In the genomic region with DNA sequence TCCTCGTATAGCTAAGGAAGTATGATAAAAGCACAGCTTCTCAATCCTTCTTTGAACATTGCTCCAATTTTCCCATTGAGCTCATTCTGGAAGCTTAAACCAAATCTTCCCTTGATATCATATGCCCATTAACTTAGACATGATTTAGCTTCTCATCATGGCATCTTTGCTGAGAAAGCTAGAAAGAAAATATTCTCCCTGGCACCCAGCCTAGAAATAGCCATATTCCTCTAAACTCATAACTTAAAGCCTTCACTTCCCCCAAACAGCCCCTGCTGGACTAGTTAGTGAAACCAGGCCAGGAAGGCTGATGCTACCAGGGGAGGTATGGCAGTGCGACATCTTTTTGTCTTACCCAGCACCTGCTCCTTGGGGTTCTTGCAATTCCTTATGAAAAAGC, we compare ENCODE assay signal across 4 cellular contexts.
TF ChIP-seq lines count a peak whose summit lies in the region.

No MANE protein-coding gene starts in this region.

TF ChIP-seq in SK-N-SH, 30 proteins besides CTCF, POLR2A, EP300 and RAD21:
- TF ChIP-seq, protein P1, sequence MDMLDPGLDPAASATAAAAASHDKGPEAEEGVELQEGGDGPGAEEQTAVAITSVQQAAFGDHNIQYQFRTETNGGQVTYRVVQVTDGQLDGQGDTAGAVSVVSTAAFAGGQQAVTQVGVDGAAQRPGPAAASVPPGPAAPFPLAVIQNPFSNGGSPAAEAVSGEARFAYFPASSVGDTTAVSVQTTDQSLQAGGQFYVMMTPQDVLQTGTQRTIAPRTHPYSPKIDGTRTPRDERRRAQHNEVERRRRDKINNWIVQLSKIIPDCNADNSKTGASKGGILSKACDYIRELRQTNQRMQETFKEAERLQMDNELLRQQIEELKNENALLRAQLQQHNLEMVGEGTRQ (IDR thresholded peaks at IDR 0.05; ENCODE audit: borderline replicate concordance, low read depth, low read length), result no peak
- no peak for TF ChIP-seq CHD2 (IDR thresholded peaks at IDR 0.05; ENCODE audit: low read length, partially characterized antibody)
- no peak for TF ChIP-seq FOXM1 (IDR thresholded peaks at IDR 0.05; ENCODE audit: low read depth)
- TF ChIP-seq NFIC (IDR thresholded peaks at IDR 0.05; ENCODE audit: borderline replicate concordance), result peak; percentile 35; the same call in 1 of the 2 replicates
- no peak for TF ChIP-seq JUND (IDR thresholded peaks at IDR 0.05)

TF ChIP-seq in SK-N-SH treated with all-trans-retinoic acid at 6 μM for 48 hours, 23 proteins besides CTCF, POLR2A, EP300 and RAD21:
- no peak for TF ChIP-seq TOX (CRISPR knock-in tag; IDR thresholded peaks at IDR 0.05; ENCODE audit: borderline replicate concordance)
- no peak for TF ChIP-seq ZC3H10 (CRISPR knock-in tag; IDR thresholded peaks at IDR 0.05)
- TF ChIP-seq, protein P2, sequence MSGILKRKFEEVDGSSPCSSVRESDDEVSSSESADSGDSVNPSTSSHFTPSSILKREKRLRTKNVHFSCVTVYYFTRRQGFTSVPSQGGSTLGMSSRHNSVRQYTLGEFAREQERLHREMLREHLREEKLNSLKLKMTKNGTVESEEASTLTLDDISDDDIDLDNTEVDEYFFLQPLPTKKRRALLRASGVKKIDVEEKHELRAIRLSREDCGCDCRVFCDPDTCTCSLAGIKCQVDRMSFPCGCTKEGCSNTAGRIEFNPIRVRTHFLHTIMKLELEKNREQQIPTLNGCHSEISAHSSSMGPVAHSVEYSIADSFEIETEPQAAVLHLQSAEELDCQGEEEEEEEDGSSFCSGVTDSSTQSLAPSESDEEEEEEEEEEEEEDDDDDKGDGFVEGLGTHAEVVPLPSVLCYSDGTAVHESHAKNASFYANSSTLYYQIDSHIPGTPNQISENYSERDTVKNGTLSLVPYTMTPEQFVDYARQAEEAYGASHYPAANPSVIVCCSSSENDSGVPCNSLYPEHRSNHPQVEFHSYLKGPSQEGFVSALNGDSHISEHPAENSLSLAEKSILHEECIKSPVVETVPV (CRISPR knock-in tag; IDR thresholded peaks at IDR 0.05), result no peak
- TF ChIP-seq ISL1 (CRISPR knock-in tag; IDR thresholded peaks at IDR 0.05), result no peak

TF ChIP-seq in GM12878, 131 proteins besides CTCF, POLR2A, EP300 and RAD21:
- TF ChIP-seq, protein P3, sequence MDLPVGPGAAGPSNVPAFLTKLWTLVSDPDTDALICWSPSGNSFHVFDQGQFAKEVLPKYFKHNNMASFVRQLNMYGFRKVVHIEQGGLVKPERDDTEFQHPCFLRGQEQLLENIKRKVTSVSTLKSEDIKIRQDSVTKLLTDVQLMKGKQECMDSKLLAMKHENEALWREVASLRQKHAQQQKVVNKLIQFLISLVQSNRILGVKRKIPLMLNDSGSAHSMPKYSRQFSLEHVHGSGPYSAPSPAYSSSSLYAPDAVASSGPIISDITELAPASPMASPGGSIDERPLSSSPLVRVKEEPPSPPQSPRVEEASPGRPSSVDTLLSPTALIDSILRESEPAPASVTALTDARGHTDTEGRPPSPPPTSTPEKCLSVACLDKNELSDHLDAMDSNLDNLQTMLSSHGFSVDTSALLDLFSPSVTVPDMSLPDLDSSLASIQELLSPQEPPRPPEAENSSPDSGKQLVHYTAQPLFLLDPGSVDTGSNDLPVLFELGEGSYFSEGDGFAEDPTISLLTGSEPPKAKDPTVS (IDR thresholded peaks at IDR 0.05; ENCODE audit: low read depth, low read length), result no peak
- TF ChIP-seq SUZ12 (IDR thresholded peaks at IDR 0.05; ENCODE audit: unreplicated experiment) (no peak), MYB (IDR thresholded peaks at IDR 0.05; ENCODE audit: borderline replicate concordance, low read depth, low read length) (no peak), SP1 (IDR thresholded peaks at IDR 0.05; ENCODE audit: low read depth, low read length) (no peak), NFYA (IDR thresholded peaks at IDR 0.05; ENCODE audit: borderline replicate concordance, low read depth, low read length) (no peak), ZNF622 (IDR thresholded peaks at IDR 0.05) (no peak), ETV6 (conservative IDR thresholded peaks at IDR 0.05 in 1 of 2, IDR thresholded peaks at IDR 0.05 in 1 of 2; ENCODE audit: borderline replicate concordance in 1 of 2, low read depth in 1 of 2) (no peak), NBN (IDR thresholded peaks at IDR 0.05) (no peak), SREBF1 (IDR thresholded peaks at IDR 0.05; ENCODE audit: low read length) (no peak), HDGF (IDR thresholded peaks at IDR 0.05) (no peak), PML (IDR thresholded peaks at IDR 0.05; ENCODE audit: low read length) (no peak), POLR2AphosphoS5 (IDR thresholded peaks at IDR 0.05; ENCODE audit: low read length) (no peak)
- TF ChIP-seq, protein P4, sequence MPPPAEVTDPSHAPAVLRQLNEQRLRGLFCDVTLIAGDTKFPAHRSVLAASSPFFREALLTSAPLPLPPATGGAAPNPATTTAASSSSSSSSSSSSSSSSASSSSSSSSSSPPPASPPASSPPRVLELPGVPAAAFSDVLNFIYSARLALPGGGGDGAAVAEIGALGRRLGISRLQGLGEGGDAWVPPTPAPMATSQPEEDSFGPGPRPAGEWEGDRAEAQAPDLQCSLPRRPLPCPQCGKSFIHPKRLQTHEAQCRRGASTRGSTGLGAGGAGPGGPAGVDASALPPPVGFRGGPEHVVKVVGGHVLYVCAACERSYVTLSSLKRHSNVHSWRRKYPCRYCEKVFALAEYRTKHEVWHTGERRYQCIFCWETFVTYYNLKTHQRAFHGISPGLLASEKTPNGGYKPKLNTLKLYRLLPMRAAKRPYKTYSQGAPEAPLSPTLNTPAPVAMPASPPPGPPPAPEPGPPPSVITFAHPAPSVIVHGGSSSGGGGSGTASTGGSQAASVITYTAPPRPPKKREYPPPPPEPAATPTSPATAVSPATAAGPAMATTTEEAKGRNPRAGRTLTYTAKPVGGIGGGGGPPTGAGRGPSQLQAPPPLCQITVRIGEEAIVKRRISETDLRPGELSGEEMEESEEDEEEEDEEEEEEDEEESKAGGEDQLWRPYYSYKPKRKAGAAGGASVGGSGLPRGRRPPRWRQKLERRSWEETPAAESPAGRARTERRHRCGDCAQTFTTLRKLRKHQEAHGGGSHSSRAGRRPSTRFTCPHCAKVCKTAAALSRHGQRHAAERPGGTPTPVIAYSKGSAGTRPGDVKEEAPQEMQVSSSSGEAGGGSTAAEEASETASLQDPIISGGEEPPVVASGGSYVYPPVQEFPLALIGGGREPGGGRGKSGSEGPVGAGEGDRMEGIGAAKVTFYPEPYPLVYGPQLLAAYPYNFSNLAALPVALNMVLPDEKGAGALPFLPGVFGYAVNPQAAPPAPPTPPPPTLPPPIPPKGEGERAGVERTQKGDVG (CRISPR knock-in tag; IDR thresholded peaks at IDR 0.05), result no peak
- TF ChIP-seq, protein P5, sequence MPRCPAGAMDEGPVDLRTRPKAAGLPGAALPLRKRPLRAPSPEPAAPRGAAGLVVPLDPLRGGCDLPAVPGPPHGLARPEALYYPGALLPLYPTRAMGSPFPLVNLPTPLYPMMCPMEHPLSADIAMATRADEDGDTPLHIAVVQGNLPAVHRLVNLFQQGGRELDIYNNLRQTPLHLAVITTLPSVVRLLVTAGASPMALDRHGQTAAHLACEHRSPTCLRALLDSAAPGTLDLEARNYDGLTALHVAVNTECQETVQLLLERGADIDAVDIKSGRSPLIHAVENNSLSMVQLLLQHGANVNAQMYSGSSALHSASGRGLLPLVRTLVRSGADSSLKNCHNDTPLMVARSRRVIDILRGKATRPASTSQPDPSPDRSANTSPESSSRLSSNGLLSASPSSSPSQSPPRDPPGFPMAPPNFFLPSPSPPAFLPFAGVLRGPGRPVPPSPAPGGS (IDR thresholded peaks at IDR 0.05; ENCODE audit: borderline replicate concordance, insufficient read depth, low read depth, low read length, poor library complexity, severe bottlenecking), result no peak

TF ChIP-seq in neural cell, 6 proteins besides CTCF, POLR2A, EP300 and RAD21:
- no peak for TF ChIP-seq EZH2 (IDR thresholded peaks at IDR 0.05; ENCODE audit: borderline replicate concordance, insufficient read depth, low read length, poor library complexity, severe bottlenecking)
- TF ChIP-seq, protein P6, sequence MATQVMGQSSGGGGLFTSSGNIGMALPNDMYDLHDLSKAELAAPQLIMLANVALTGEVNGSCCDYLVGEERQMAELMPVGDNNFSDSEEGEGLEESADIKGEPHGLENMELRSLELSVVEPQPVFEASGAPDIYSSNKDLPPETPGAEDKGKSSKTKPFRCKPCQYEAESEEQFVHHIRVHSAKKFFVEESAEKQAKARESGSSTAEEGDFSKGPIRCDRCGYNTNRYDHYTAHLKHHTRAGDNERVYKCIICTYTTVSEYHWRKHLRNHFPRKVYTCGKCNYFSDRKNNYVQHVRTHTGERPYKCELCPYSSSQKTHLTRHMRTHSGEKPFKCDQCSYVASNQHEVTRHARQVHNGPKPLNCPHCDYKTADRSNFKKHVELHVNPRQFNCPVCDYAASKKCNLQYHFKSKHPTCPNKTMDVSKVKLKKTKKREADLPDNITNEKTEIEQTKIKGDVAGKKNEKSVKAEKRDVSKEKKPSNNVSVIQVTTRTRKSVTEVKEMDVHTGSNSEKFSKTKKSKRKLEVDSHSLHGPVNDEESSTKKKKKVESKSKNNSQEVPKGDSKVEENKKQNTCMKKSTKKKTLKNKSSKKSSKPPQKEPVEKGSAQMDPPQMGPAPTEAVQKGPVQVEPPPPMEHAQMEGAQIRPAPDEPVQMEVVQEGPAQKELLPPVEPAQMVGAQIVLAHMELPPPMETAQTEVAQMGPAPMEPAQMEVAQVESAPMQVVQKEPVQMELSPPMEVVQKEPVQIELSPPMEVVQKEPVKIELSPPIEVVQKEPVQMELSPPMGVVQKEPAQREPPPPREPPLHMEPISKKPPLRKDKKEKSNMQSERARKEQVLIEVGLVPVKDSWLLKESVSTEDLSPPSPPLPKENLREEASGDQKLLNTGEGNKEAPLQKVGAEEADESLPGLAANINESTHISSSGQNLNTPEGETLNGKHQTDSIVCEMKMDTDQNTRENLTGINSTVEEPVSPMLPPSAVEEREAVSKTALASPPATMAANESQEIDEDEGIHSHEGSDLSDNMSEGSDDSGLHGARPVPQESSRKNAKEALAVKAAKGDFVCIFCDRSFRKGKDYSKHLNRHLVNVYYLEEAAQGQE (IDR thresholded peaks at IDR 0.05; ENCODE audit: borderline replicate concordance), result no peak
- TF ChIP-seq MXI1 (conservative IDR thresholded peaks at IDR 0.05; ENCODE audit: poor library complexity, severe bottlenecking), result no peak
- TF ChIP-seq SMC3 (conservative IDR thresholded peaks at IDR 0.05; ENCODE audit: poor library complexity), result no peak
- TF ChIP-seq TAF1 (IDR thresholded peaks at IDR 0.05; ENCODE audit: low read depth), result no peak
- TF ChIP-seq POLR2AphosphoS5 (IDR thresholded peaks at IDR 0.05), result no peak
TF ChIP-seq in neural cell: peak in this region for 0.
